In genomic region chr6:151671195-151671594, GRCh38 we compare ENCODE assay signal across 29 cellular contexts.
DNase-seq lines count a peak whose midpoint lies in the region; ATAC-seq and TF ChIP-seq lines count a peak whose summit lies in the region.
"Had no signal": no experiment of that assay in that cellular context is flagged by ENCODE, and none has a peak within 500 bp of the region (broad histone marks: within the 10 kb centered on the region; RNA-seq: fewer than 3 reads in every experiment).

No MANE protein-coding gene starts in this region.

- 90 to 93% methylated on average over 5 of the region's 5 CpGs for WGBS in upper lobe of left lung, 2 donors

- H3K4me2 ChIP-seq in HCT116 (ENCODE audit: low read length) = no peak overlapping the region
- H3K4me2 ChIP-seq: A549; BLaER1; BLaER1 treated with 17β-estradiol and CSF1 and Interleukin-3, amounts not matched to agents 10 nM and 100 nM had no signal

- TF ChIP-seq POLR2A in HCT116 (IDR thresholded peaks at IDR 0.05; ENCODE audit: borderline replicate concordance, extremely low read depth, insufficient read depth, insufficient read length) (no peak), upper lobe of left lung (IDR thresholded peaks at IDR 0.05) (no peak)

- no peak overlapping the region for H3K4me3 ChIP-seq in HCT116 (replicated peaks in 1 of 2; ENCODE audit: low read depth in 1 of 2, low read length in 2 of 2)
- H3K4me3 ChIP-seq in HEK293 (ENCODE audit: low read depth, low read length) = no peak overlapping the region
- H3K4me3 ChIP-seq in upper lobe of left lung = no peak overlapping the region
- H3K4me3 ChIP-seq: A549; BLaER1; BLaER1 treated with 17β-estradiol and CSF1 and Interleukin-3, amounts not matched to agents 10 nM and 100 nM had no signal

- CTCF ChIA-PET in HCT116 (lab: Charles Lee) = no interaction called here
- CTCF ChIA-PET in HEK293 (lab: Yijun Ruan, JAX) = no interaction called here

- H3K79me2 ChIP-seq in HCT116 (ENCODE audit: insufficient read depth, low read length) = no peaks in the 10 kb centered on the region

- no peak overlapping the region for H3K27ac ChIP-seq in HCT116 (ENCODE audit: low read depth, low read length)
- no peak overlapping the region for H3K27ac ChIP-seq in HEK293 (ENCODE audit: extremely low read depth, low read depth, low read length)
- no peak overlapping the region for H3K27ac ChIP-seq in upper lobe of left lung
- H3K27ac ChIP-seq: 22Rv1; A549; BLaER1; BLaER1 treated with 17β-estradiol and CSF1 and Interleukin-3, amounts not matched to agents 10 nM and 100 nM; C4-2B had no signal

- H3K9ac ChIP-seq in HCT116 (ENCODE audit: low read length) = no peak overlapping the region
- H3K9ac ChIP-seq: BLaER1; BLaER1 treated with 17β-estradiol and CSF1 and Interleukin-3, amounts not matched to agents 10 nM and 100 nM had no signal

- H4K20me1 ChIP-seq in HCT116 (ENCODE audit: insufficient read depth) = no peaks in the 10 kb centered on the region
- H4K20me1 ChIP-seq: BLaER1; BLaER1 treated with 17β-estradiol and CSF1 and Interleukin-3, amounts not matched to agents 10 nM and 100 nM had no signal

- H3K36me3 ChIP-seq in HCT116 (ENCODE audit: control insufficient read depth in 1 of 2, insufficient read depth in 2 of 2, low read length in 2 of 2) = no peaks in the 10 kb centered on the region
- H3K36me3 ChIP-seq in HEK293 (ENCODE audit: control insufficient read depth in 2 of 2, insufficient read depth in 1 of 2, low read length in 2 of 2) = no peaks in the 10 kb centered on the region
- H3K36me3 ChIP-seq in upper lobe of left lung = no peaks in the 10 kb centered on the region
- H3K36me3 ChIP-seq: BE2C; BLaER1; BLaER1 treated with 17β-estradiol and CSF1 and Interleukin-3, amounts not matched to agents 10 nM and 100 nM had no signal

- no TSS peak for BruUV-seq in HCT116 (replicated peaks; lab: Mats Ljungman, UMichigan)

- no peak for TF ChIP-seq RAD21 in HCT116 (IDR thresholded peaks at IDR 0.05; ENCODE audit: low read depth)

- POLR2A ChIA-PET in HCT116 (lab: Charles Lee) (no interaction called here), HEK293 (lab: Yijun Ruan, JAX) (no interaction called here)

- H3K27me3 ChIP-seq in HCT116 (ENCODE audit: insufficient read depth, low read length) = no peaks in the 10 kb centered on the region
- H3K27me3 ChIP-seq in upper lobe of left lung = no peaks in the 10 kb centered on the region
- H3K27me3 ChIP-seq: BE2C; BLaER1; BLaER1 treated with 17β-estradiol and CSF1 and Interleukin-3, amounts not matched to agents 10 nM and 100 nM had no signal

- no peak overlapping the region for H2AFZ ChIP-seq in HCT116 (ENCODE audit: low read depth, low read length, poor library complexity, severe bottlenecking)

- ATAC-seq in HCT116 (no peak), upper lobe of left lung (ENCODE audit: low FRiP score in 2 of 2) (no peak)
- ATAC-seq: A549; CD8-positive, alpha-beta T cell had no signal

- DNase-seq in HCT116 (ENCODE audit: low read depth, low spot score) = no peak
- no peak for DNase-seq in NCI-H1436 (lab: John Stamatoyannopoulos, UW)
- no peak for DNase-seq in upper lobe of left lung
- DNase-seq: 8988T; ACHN; AML-193; BE2C; C1 segment of cervical spinal cord; Caco-2; Calu3; CD4-positive, alpha-beta memory T cell; CD4-positive, alpha-beta T cell; CD4-positive, CD25-positive, alpha-beta regulatory T cell; CD8-positive, alpha-beta memory T cell; CD8-positive, alpha-beta T cell; COR-L47; DMS 273 treated with DMSO at 0.1 percent for 48 hours; DMS153; DMS53; DMS79; DMS79 treated with DMSO at 0.1 percent for 48 hours; DND-41; EL had no signal

- H3K9me3 ChIP-seq in HCT116 (ENCODE audit: control insufficient read depth in 1 of 2, insufficient read depth in 1 of 2, low read depth in 1 of 2, low read length in 2 of 2) (no peaks in the 10 kb centered on the region), HEK293 (ENCODE audit: control insufficient read depth, insufficient read depth, low read depth, low read length) (no peaks in the 10 kb centered on the region), upper lobe of left lung (no peaks in the 10 kb centered on the region)
- H3K9me3 ChIP-seq: A549, BE2C, BLaER1 had no signal

- no peak for TF ChIP-seq CTCF in HCT116 (IDR thresholded peaks at IDR 0.05 in 2 of 3, conservative IDR thresholded peaks at IDR 0.05 in 1 of 3; ENCODE audit: borderline replicate concordance in 1 of 3, insufficient read depth in 1 of 3, low read depth in 2 of 3, low read length in 2 of 3)
- no peak for TF ChIP-seq CTCF in HEK293 (tag by site-specific recombination; IDR thresholded peaks at IDR 0.05)
- no peak for TF ChIP-seq CTCF in upper lobe of left lung (IDR thresholded peaks at IDR 0.05)

- no peaks in the 10 kb centered on the region for H3K9me2 ChIP-seq in HCT116 (ENCODE audit: insufficient read depth)

- no peak for TF ChIP-seq EP300 in upper lobe of left lung (IDR thresholded peaks at IDR 0.05)

- H3K4me1 ChIP-seq in HCT116 (ENCODE audit: control insufficient read depth in 1 of 2, insufficient read depth in 2 of 2, low read length in 2 of 2) (peaks cover 17 to 45% of the 10 kb centered on the region in 2 experiments), HEK293 (ENCODE audit: control insufficient read depth, insufficient read depth, low read length) (no peaks in the 10 kb centered on the region), upper lobe of left lung (peaks cover 0 to 7% (median 0%) of the 10 kb centered on the region in 4 donors)
- H3K4me1 ChIP-seq: BE2C, BLaER1 had no signal

- intact Hi-C loops in HCT116 (cut with micrococcal nuclease) = no loop called here

- RAD21 ChIA-PET in HCT116 (lab: Charles Lee; ENCODE audit: low non-redundant PET in 1 of 2, low total read pairs in 2 of 2, uncharacterized antibody in 2 of 2, unreplicated experiment in 2 of 2) = interaction anchor here in 1 of 2 experiments (0.7 kb wide), 1 partner anchor 132 kb away, joined by 10 read pairs; no protein-coding TSS in a partner anchor

TF ChIP-seq in HCT116, 20 proteins besides CTCF, POLR2A, EP300 and RAD21:
- TF ChIP-seq YY1 (IDR thresholded peaks at IDR 0.05; ENCODE audit: extremely low read depth, insufficient replicate concordance, low read depth, low read length) = no peak
- TF ChIP-seq CBX3 (IDR thresholded peaks at IDR 0.05; ENCODE audit: low read depth) = peak; percentile 62; the same call in 1 of the 2 replicates
- no peak for TF ChIP-seq TCF7L2 (IDR thresholded peaks at IDR 0.05; ENCODE audit: borderline replicate concordance, extremely low read depth, insufficient read depth, insufficient read length)
- no peak for TF ChIP-seq MAX (IDR thresholded peaks at IDR 0.05)

TF ChIP-seq in HEK293, 187 proteins besides CTCF, POLR2A, EP300 and RAD21:
- TF ChIP-seq ZNF133 (tag by site-specific recombination; IDR thresholded peaks at IDR 0.05) (no peak), SETDB1 (IDR thresholded peaks at IDR 0.05; ENCODE audit: insufficient read length, low read length) (peak; percentile 51)
